Comparison of ENCODE assay signal across 8 cellular contexts in the genomic region with DNA sequence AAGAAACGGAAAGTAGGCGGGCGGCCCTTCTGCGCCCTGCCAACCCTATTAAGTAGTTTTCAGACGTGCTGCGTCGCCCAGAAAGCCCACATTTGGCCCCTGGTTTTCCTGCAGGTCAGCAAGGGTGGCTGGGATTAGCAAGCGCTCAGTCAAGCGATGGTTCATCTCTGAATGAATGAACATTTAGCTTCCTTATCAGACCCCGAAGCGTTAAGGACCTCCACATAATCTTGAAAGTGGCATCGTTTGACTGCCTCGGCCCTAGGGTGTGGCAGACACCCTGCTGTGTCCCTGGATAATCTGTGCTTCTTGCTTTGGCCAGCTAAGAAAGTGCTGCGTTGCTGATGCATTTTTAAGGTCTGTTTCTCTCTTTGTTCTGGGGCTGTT. TPM values are rescaled to one million over a fixed set of nuclear protein-coding genes. Genes with fewer than 3 reads are reported as not detected.
DNase-seq lines count a peak whose midpoint lies in the region; ATAC-seq and TF ChIP-seq lines count a peak whose summit lies in the region.

No MANE protein-coding gene starts in this region.

- no peak for TF ChIP-seq CTCF in VCaP (conservative IDR thresholded peaks at IDR 0.05)

- H3K27me3 Mint-ChIP-seq in stimulated activated memory B cell treated with anti-CD40 and anti-IgM and Interleukin-4, amounts not matched to agents 10 μg/mL and 1 μg/mL and 100 μg/mL, for 72 hours = no peaks in the 10 kb centered on the region

- H3F3A ChIP-seq in GM23248 (ENCODE audit: insufficient read depth) = no peaks in the 10 kb centered on the region

- H3K4me1 Mint-ChIP-seq in stimulated activated memory B cell treated with anti-CD40 and anti-IgM and Interleukin-4, amounts not matched to agents 10 μg/mL and 1 μg/mL and 100 μg/mL, for 72 hours = peaks cover 20% of the 10 kb centered on the region

- peaks cover 19% of the 10 kb centered on the region for H3K36me3 Mint-ChIP-seq in stimulated activated memory B cell treated with anti-CD40 and anti-IgM and Interleukin-4, amounts not matched to agents 10 μg/mL and 1 μg/mL and 100 μg/mL, for 72 hours

- peaks cover 7% of the 10 kb centered on the region; the same call in 1 of the 2 replicates for H3K36me3 ChIP-seq in ACC112 (ENCODE audit: insufficient read depth, low read length)
- no peaks in the 10 kb centered on the region; the same call in 1 of the 2 replicates for H3K36me3 ChIP-seq in GM23248 (ENCODE audit: low read depth)
- H3K36me3 ChIP-seq in iPS DF 6.9 (ENCODE audit: control insufficient read depth, insufficient read depth, low read length) = no peaks in the 10 kb centered on the region

- H3K9me3 Mint-ChIP-seq in stimulated activated memory B cell treated with anti-CD40 and anti-IgM and Interleukin-4, amounts not matched to agents 10 μg/mL and 1 μg/mL and 100 μg/mL, for 72 hours = no peaks in the 10 kb centered on the region

- DNase-seq in GM23248 = peak; percentile 33
- DNase-seq in iPS DF 6.9 (ENCODE audit: low read depth, low spot score) = no peak
- no peak for DNase-seq in OCI-M2 (lab: John Stamatoyannopoulos, UW; ENCODE audit: unreplicated experiment)
- DNase-seq in HK-2 (ENCODE audit: unreplicated experiment) = no peak
- DNase-seq in NCI-H187 (lab: John Stamatoyannopoulos, UW) = no peak

- H3K4me3 ChIP-seq in ACC112 (ENCODE audit: low read depth, low read length) (peak overlapping the region; percentile 85), GM23248 (peak overlapping the region; percentile 92), iPS DF 6.9 (ENCODE audit: low read length) (peak overlapping the region; percentile 95; the same call in 1 of the 2 replicates)

- peak overlapping the region; percentile 83 for H3K4me2 ChIP-seq in GM23248 (ENCODE audit: unreplicated experiment)

- no peaks in the 10 kb centered on the region for H4K20me1 ChIP-seq in GM23248 (ENCODE audit: insufficient read depth)

- H3K4me1 ChIP-seq in ACC112 (ENCODE audit: control insufficient read depth, insufficient read depth, low read length, unreplicated experiment) (peaks cover 6% of the 10 kb centered on the region), GM23248 (ENCODE audit: insufficient read depth) (peaks cover 5% of the 10 kb centered on the region; the same call in 1 of the 2 replicates), iPS DF 6.9 (ENCODE audit: control insufficient read depth, insufficient read depth, low read length) (peaks cover 3% of the 10 kb centered on the region)

- no peak overlapping the region for H3K27ac ChIP-seq in ACC112 (ENCODE audit: low read depth, low read length)
- peak overlapping the region; percentile 62 for H3K27ac ChIP-seq in GM23248
- peak overlapping the region; percentile 77 for H3K27ac ChIP-seq in VCaP
- no peak overlapping the region for H3K27ac ChIP-seq in iPS DF 6.9 (ENCODE audit: low read length)

- H3K27me3 ChIP-seq in ACC112 (ENCODE audit: insufficient read depth, low read length) (no peaks in the 10 kb centered on the region), GM23248 (replicated peaks; ENCODE audit: insufficient read depth) (no peaks in the 10 kb centered on the region), iPS DF 6.9 (ENCODE audit: control insufficient read depth, insufficient read depth, low read length) (no peaks in the 10 kb centered on the region)

- H3K9me2 ChIP-seq in GM23248 (ENCODE audit: insufficient read depth) = no peaks in the 10 kb centered on the region

- H2AFZ ChIP-seq in ACC112 (ENCODE audit: low read length, unreplicated experiment) (peak overlapping the region; percentile 28), GM23248 (peak overlapping the region; percentile 86)

- H3K79me2 ChIP-seq in ACC112 (ENCODE audit: control insufficient read depth, insufficient read depth, low read length, unreplicated experiment) = peaks cover 10% of the 10 kb centered on the region
- H3K79me2 ChIP-seq in GM23248 (ENCODE audit: insufficient read depth) = peaks cover 41% of the 10 kb centered on the region

- H3K4me3 Mint-ChIP-seq in stimulated activated memory B cell treated with anti-CD40 and anti-IgM and Interleukin-4, amounts not matched to agents 10 μg/mL and 1 μg/mL and 100 μg/mL, for 72 hours = peak overlapping the region; percentile 83

- H3K9ac ChIP-seq in GM23248 = peak overlapping the region; percentile 84

- WGBS in GM23248 (ENCODE audit: low coverage in 1 of 2, low lambda C conversion rate in 2 of 2, missing lambda C conversion rate in 2 of 2), 2 experiments = 2 to 3% methylated on average over 14 of the region's 14 CpGs
- no CpG with 5 or more reads among the region's 14 CpGs for WGBS in iPS DF 6.9 (ENCODE audit: insufficient coverage, insufficient read length)

- H3K27ac Mint-ChIP-seq in stimulated activated memory B cell treated with anti-CD40 and anti-IgM and Interleukin-4, amounts not matched to agents 10 μg/mL and 1 μg/mL and 100 μg/mL, for 72 hours = peak overlapping the region; percentile 94

- ATAC-seq in stimulated activated memory B cell treated with anti-CD40 and anti-IgM and Interleukin-4, amounts not matched to agents 10 μg/mL and 1 μg/mL and 100 μg/mL, for 72 hours = peak; percentile 2

- in situ Hi-C loops in GM23248 (cut with MboI) = no loop called here

- H3K9me3 ChIP-seq in GM23248 (ENCODE audit: low read depth) (no peaks in the 10 kb centered on the region), iPS DF 6.9 (ENCODE audit: control insufficient read depth, insufficient read depth, low read length) (no peaks in the 10 kb centered on the region)

RNA-seq across cellular contexts. Expression of gene TOR1B, which starts 0.7 kb away (rescaled TPM):
- total RNA-seq in GM23248 (2014; rRNA removed; shearing (Covaris generic)) = 47.6 and 55.1 TPM in 2 replicates
- 34.5 and 37.9 TPM in 2 replicates for polyA plus RNA-seq in GM23248 (2016; fragmentation: Nextera tagmentation; extraction: Ambion mirVana)

RNA-seq across cellular contexts. Expression of gene TOR1A, which starts 20.3 kb away (rescaled TPM):
- total RNA-seq in GM23248 (2014; rRNA removed; shearing (Covaris generic)) = 63.6 and 73.6 TPM in 2 replicates
- 101 and 102 TPM in 2 replicates for polyA plus RNA-seq in GM23248 (2016; fragmentation: Nextera tagmentation; extraction: Ambion mirVana)

RNA-seq across cellular contexts. Expression of gene C9orf78, which starts 31.4 kb away (rescaled TPM):
- total RNA-seq in GM23248 (2014; rRNA removed; shearing (Covaris generic)) = 46.8 and 66.0 TPM in 2 replicates
- 79.7 and 80.7 TPM in 2 replicates for polyA plus RNA-seq in GM23248 (2016; fragmentation: Nextera tagmentation; extraction: Ambion mirVana)

RNA-seq across cellular contexts. Expression of gene USP20, which starts 31.6 kb away (rescaled TPM):
- 7.3 and 10.3 TPM in 2 replicates for total RNA-seq in GM23248 (2014; rRNA removed; shearing (Covaris generic))
- 15.7 and 15.8 TPM in 2 replicates for polyA plus RNA-seq in GM23248 (2016; fragmentation: Nextera tagmentation; extraction: Ambion mirVana)

RNA-seq across cellular contexts. Expression of gene PTGES, which starts 50.8 kb away (rescaled TPM):
- 8.3 and 12.6 TPM in 2 replicates for total RNA-seq in GM23248 (2014; rRNA removed; shearing (Covaris generic))
- 22.0 and 22.4 TPM in 2 replicates for polyA plus RNA-seq in GM23248 (2016; fragmentation: Nextera tagmentation; extraction: Ambion mirVana)

Comparison
In these comparisons a context has a peak if more than half of its experiments do, and no peak if none do; other contexts are left out.
1. H3K27ac ChIP-seq: peak in GM23248 (single experiment) and VCaP (single experiment); none in ACC112 (single experiment) and iPS DF 6.9 (single experiment).
2. Peak in every context shown above with its lines, with median percentiles within 50 percentile points of each other: H3K4me3 ChIP-seq.